Comparison of ENCODE assay signal across 8 cellular contexts in the genomic region with DNA sequence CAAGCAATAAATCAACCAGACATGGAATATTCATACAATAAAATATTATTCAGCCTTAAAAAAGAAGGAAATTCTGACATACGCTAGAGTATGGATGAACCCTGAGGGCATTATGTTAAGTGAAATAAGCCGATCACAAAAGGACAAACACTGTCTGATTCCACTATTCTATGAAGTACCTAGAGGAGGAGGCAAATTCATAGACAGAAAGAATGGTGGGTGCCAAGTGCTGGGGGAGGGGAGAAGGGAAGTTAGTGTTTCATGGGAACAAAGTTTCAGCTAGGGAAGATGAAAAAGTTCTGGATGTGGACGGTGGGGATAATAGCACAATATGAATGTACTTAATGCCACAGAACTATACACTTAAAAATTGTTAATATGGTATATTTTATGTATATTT. TPM values are rescaled to one million over a fixed set of nuclear protein-coding genes. Genes with fewer than 3 reads are reported as not detected.
DNase-seq lines count a peak whose midpoint lies in the region; ATAC-seq and TF ChIP-seq lines count a peak whose summit lies in the region.
"Had no signal": no experiment of that assay in that cellular context is flagged by ENCODE, and none has a peak within 500 bp of the region (broad histone marks: within the 10 kb centered on the region; RNA-seq: fewer than 3 reads in every experiment).

No MANE protein-coding gene starts in this region.

- no peak for TF ChIP-seq CTCF in GM23338 (conservative IDR thresholded peaks at IDR 0.05; ENCODE audit: low read depth in 2 of 2)
- no peak for TF ChIP-seq CTCF in WTC11 (IDR thresholded peaks at IDR 0.05)
- TF ChIP-seq CTCF in hepatocyte (IDR thresholded peaks at IDR 0.05; ENCODE audit: poor library complexity): no peak
- TF ChIP-seq CTCF in smooth muscle cell (IDR thresholded peaks at IDR 0.05; ENCODE audit: borderline replicate concordance, insufficient read depth, poor library complexity, severe bottlenecking): no peak

- 47% methylated on average over 3 of the region's 3 CpGs for WGBS in hepatocyte (ENCODE audit: low lambda C conversion rate, missing lambda C conversion rate)
- WGBS in smooth muscle cell (ENCODE audit: low lambda C conversion rate): 24% methylated on average over 3 of the region's 3 CpGs

- H3K9me2 ChIP-seq in GM23338 (ENCODE audit: insufficient read depth) (no peaks in the 10 kb centered on the region), hepatocyte (replicated peaks; ENCODE audit: insufficient read depth) (no peaks in the 10 kb centered on the region)

- peak overlapping the region; percentile 89 for H3K9ac ChIP-seq in smooth muscle cell (ENCODE audit: low read depth)

- H3K27me3 Mint-ChIP-seq in GM23338 (ENCODE audit: insufficient read depth, low read depth, poor library complexity) (peaks cover 36% of the 10 kb centered on the region), WTC11 (ENCODE audit: low read depth) (no peaks in the 10 kb centered on the region)

- H3K4me3 ChIP-seq in GM23338: peak overlapping the region; percentile 42; the same call in 1 of the 2 replicates
- H3K4me3 ChIP-seq in hepatocyte: no peak overlapping the region
- peak overlapping the region; percentile 42 for H3K4me3 ChIP-seq in smooth muscle cell

- H3K36me3 Mint-ChIP-seq in GM23338 (ENCODE audit: low read depth) (peaks cover 19% of the 10 kb centered on the region; the same call in 2 of the 3 replicates), WTC11 (peaks cover 5% of the 10 kb centered on the region; the same call in 1 of the 2 replicates)

- DNase-seq in GM23338 (ENCODE audit: low spot score): no peak
- DNase-seq in WTC11 (ENCODE audit: low spot score): no peak
- no peak for DNase-seq in hepatocyte (ENCODE audit: low spot score)
- no peak for DNase-seq in smooth muscle cell (lab: John Stamatoyannopoulos, UW; ENCODE audit: unreplicated experiment)
- no peak for DNase-seq in AG20443 (ENCODE audit: low spot score)
- DNase-seq in islet precursor cell: no peak
- DNase-seq: stimulated activated CD4-positive, alpha-beta T cell treated with anti-CD3 and anti-CD28 coated beads, Interleukin-4, amount 100 ng/mL, for 1 hour had no signal

- H3K27ac Mint-ChIP-seq in GM23338: no peak overlapping the region
- peak overlapping the region; percentile 85 for H3K27ac Mint-ChIP-seq in WTC11

- H3K27me3 ChIP-seq in GM23338 (ENCODE audit: insufficient read depth) (no peaks in the 10 kb centered on the region), hepatocyte (no peaks in the 10 kb centered on the region), smooth muscle cell (ENCODE audit: low read depth) (no peaks in the 10 kb centered on the region)

- H3F3A ChIP-seq in GM23338 (replicated peaks; ENCODE audit: low read depth) (peaks cover 16% of the 10 kb centered on the region; the same call in 1 of the 2 replicates), smooth muscle cell (ENCODE audit: low read depth) (peaks cover 79% of the 10 kb centered on the region)

- no peak overlapping the region for H2AFZ ChIP-seq in GM23338
- no peak overlapping the region for H2AFZ ChIP-seq in hepatocyte
- no peak overlapping the region for H2AFZ ChIP-seq in smooth muscle cell (ENCODE audit: low read depth)

- CTCF ChIA-PET in WTC11 (lab: Charles Lee): interaction anchor here (0.6 kb wide), 1 partner anchor 216 kb away, joined by 3 read pairs; no protein-coding TSS in a partner anchor

- peaks cover 100% of the 10 kb centered on the region for H3K4me1 Mint-ChIP-seq in GM23338
- peaks cover 99% of the 10 kb centered on the region for H3K4me1 Mint-ChIP-seq in WTC11

- H3K4me3 Mint-ChIP-seq in GM23338: peak overlapping the region; percentile 52; the same call in 2 of the 3 replicates
- peak overlapping the region; percentile 43; the same call in 1 of the 2 replicates for H3K4me3 Mint-ChIP-seq in WTC11

- H3K36me3 ChIP-seq in GM23338 (ENCODE audit: insufficient read depth): no peaks in the 10 kb centered on the region
- H3K36me3 ChIP-seq in hepatocyte (replicated peaks; ENCODE audit: insufficient read depth, low read depth): no peaks in the 10 kb centered on the region
- H3K36me3 ChIP-seq in smooth muscle cell (ENCODE audit: low read depth): no peaks in the 10 kb centered on the region

- H4K20me1 ChIP-seq in GM23338 (replicated peaks; ENCODE audit: insufficient read depth) (peaks cover 40% of the 10 kb centered on the region), hepatocyte (ENCODE audit: insufficient read depth, poor library complexity, severe bottlenecking) (peaks cover 86% of the 10 kb centered on the region), smooth muscle cell (ENCODE audit: low read depth) (peaks cover 100% of the 10 kb centered on the region)

- H3K27ac ChIP-seq in GM23338 (ENCODE audit: low read depth): 0 out of 2 replicates have a peak overlapping the region, but pooled peaks have one; percentile 1
- H3K27ac ChIP-seq in hepatocyte: peak overlapping the region; percentile 94
- peak overlapping the region; percentile 100 for H3K27ac ChIP-seq in smooth muscle cell (ENCODE audit: low read depth)

- H3K79me2 ChIP-seq in GM23338 (replicated peaks; ENCODE audit: insufficient read depth): peaks cover 100% of the 10 kb centered on the region
- H3K79me2 ChIP-seq in hepatocyte: peaks cover 94% of the 10 kb centered on the region
- H3K79me2 ChIP-seq in smooth muscle cell (ENCODE audit: low read depth): peaks cover 100% of the 10 kb centered on the region

- H3K9me3 ChIP-seq in hepatocyte (ENCODE audit: low read depth) (no peaks in the 10 kb centered on the region), smooth muscle cell (replicated peaks; ENCODE audit: low read depth) (no peaks in the 10 kb centered on the region)

- peak overlapping the region; percentile 78 for H3K4me2 ChIP-seq in GM23338
- peak overlapping the region; percentile 72 for H3K4me2 ChIP-seq in hepatocyte
- H3K4me2 ChIP-seq in smooth muscle cell: peak overlapping the region; percentile 86

- ATAC-seq in GM23338 (no peak), WTC11 (no peak), GM19324 (IDR thresholded peaks at IDR 0.05; ENCODE audit: low FRiP score, unreplicated experiment) (no peak)

- POLR2A ChIA-PET in WTC11 (lab: Charles Lee): interaction anchor here (1.5 kb wide), 1 partner anchor 22 kb away, joined by 3 read pairs; no protein-coding TSS in a partner anchor

- peaks cover 96% of the 10 kb centered on the region for H3K4me1 ChIP-seq in GM23338 (ENCODE audit: insufficient read depth)
- H3K4me1 ChIP-seq in hepatocyte (ENCODE audit: insufficient read depth): peaks cover 94% of the 10 kb centered on the region
- peaks cover 89% of the 10 kb centered on the region for H3K4me1 ChIP-seq in smooth muscle cell (ENCODE audit: low read depth)

- H3K9me3 Mint-ChIP-seq in GM23338: no peaks in the 10 kb centered on the region
- no peaks in the 10 kb centered on the region for H3K9me3 Mint-ChIP-seq in WTC11

TF ChIP-seq in GM23338, 12 proteins besides CTCF, POLR2A, EP300 and RAD21 (continues in another document):
- TF ChIP-seq POLR2AphosphoS5 (IDR thresholded peaks at IDR 0.05; ENCODE audit: low read depth): no peak

TF ChIP-seq in WTC11, 78 proteins besides CTCF, POLR2A, EP300 and RAD21:
- TF ChIP-seq ZNF121 (CRISPR knock-in tag; IDR thresholded peaks at IDR 0.05) (no peak), EMX1 (CRISPR knock-in tag; IDR thresholded peaks at IDR 0.05) (no peak), SMAD4 (CRISPR knock-in tag; IDR thresholded peaks at IDR 0.05) (no peak), GTF2I (CRISPR knock-in tag; conservative IDR thresholded peaks at IDR 0.05) (no peak), RELA (CRISPR knock-in tag; IDR thresholded peaks at IDR 0.05; ENCODE audit: borderline replicate concordance) (no peak), TEAD1 (CRISPR knock-in tag; IDR thresholded peaks at IDR 0.05) (no peak), NFATC4 (CRISPR knock-in tag; IDR thresholded peaks at IDR 0.05) (no peak)
- TF ChIP-seq, protein P1, sequence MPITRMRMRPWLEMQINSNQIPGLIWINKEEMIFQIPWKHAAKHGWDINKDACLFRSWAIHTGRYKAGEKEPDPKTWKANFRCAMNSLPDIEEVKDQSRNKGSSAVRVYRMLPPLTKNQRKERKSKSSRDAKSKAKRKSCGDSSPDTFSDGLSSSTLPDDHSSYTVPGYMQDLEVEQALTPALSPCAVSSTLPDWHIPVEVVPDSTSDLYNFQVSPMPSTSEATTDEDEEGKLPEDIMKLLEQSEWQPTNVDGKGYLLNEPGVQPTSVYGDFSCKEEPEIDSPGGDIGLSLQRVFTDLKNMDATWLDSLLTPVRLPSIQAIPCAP (CRISPR knock-in tag; IDR thresholded peaks at IDR 0.05): no peak
- TF ChIP-seq, protein P2, sequence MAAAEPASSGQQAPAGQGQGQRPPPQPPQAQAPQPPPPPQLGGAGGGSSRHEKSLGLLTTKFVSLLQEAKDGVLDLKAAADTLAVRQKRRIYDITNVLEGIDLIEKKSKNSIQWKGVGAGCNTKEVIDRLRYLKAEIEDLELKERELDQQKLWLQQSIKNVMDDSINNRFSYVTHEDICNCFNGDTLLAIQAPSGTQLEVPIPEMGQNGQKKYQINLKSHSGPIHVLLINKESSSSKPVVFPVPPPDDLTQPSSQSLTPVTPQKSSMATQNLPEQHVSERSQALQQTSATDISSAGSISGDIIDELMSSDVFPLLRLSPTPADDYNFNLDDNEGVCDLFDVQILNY (CRISPR knock-in tag; IDR thresholded peaks at IDR 0.05): no peak
- TF ChIP-seq, protein P3, sequence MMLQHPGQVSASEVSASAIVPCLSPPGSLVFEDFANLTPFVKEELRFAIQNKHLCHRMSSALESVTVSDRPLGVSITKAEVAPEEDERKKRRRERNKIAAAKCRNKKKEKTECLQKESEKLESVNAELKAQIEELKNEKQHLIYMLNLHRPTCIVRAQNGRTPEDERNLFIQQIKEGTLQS (CRISPR knock-in tag; conservative IDR thresholded peaks at IDR 0.05): no peak

RNA-seq across cellular contexts. Expression of a gene that starts 19.8 kb away (rescaled TPM):
- total RNA-seq in GM23338 (2014; rRNA removed; shearing (Covaris generic)): 28.8 and 29.8 TPM in 2 replicates
- 11.8 and 12.0 TPM in 2 replicates for polyA plus RNA-seq in GM23338 (2016; fragmentation: Nextera tagmentation; extraction: Ambion mirVana)
- total RNA-seq in WTC11 (2021): 26.7 to 44.7 TPM (median 29.5 TPM) in 3 replicates
- 66.2 and 71.1 TPM in 2 replicates for total RNA-seq in hepatocyte
- 61.5 and 65.4 TPM in 2 replicates for polyA plus RNA-seq in hepatocyte
- total RNA-seq in smooth muscle cell: 114 and 142 TPM in 2 replicates
- polyA plus RNA-seq in smooth muscle cell: 134 and 136 TPM in 2 replicates

Comparison
In these comparisons a context has a peak if more than half of its experiments do, and no peak if none do; other contexts are left out.
1. H3K27ac ChIP-seq: peak in every context shown above with its lines; median percentile 100 in smooth muscle cell; 94 in hepatocyte; 1 in GM23338.